Comparison of ENCODE assay signal across 1 cellular context in the genomic region with DNA sequence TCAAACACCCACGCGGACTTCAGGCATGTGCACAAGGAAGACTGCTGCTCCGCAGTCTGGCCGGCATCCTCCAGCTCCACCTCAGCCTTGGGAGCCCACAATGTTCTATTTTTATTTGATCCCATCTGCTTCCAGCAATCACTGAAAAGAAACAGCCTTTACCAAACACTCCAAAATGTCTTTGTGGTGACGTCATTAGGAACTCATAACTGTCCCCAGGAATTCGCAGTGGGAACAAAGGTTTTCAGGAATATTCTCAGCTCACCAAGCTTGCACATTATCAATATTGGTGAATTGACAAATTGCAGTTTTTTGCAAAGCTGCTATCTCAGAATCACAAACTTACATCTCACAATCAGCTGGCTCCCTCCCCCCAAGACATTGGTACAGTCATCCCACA.
TF ChIP-seq lines count a peak whose summit lies in the region.

No MANE protein-coding gene starts in this region.

TF ChIP-seq in K562, 482 proteins besides CTCF, POLR2A, EP300 and RAD21:
- peak; percentile 45; the same call in 1 of the 2 replicates for TF ChIP-seq ATF7 (IDR thresholded peaks at IDR 0.05)
- TF ChIP-seq CREM (IDR thresholded peaks at IDR 0.05; ENCODE audit: low read depth): no peak
- TF ChIP-seq, protein P1, sequence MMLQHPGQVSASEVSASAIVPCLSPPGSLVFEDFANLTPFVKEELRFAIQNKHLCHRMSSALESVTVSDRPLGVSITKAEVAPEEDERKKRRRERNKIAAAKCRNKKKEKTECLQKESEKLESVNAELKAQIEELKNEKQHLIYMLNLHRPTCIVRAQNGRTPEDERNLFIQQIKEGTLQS (IDR thresholded peaks at IDR 0.05): peak; percentile 49; the same call in 1 of the 2 replicates
- TF ChIP-seq, protein P1 (CRISPR knock-in tag; conservative IDR thresholded peaks at IDR 0.05): no peak
- TF ChIP-seq NRF1 (conservative IDR thresholded peaks at IDR 0.05 in 1 of 2, IDR thresholded peaks at IDR 0.05 in 1 of 2): no peak
- no peak for TF ChIP-seq PRDM10 (IDR thresholded peaks at IDR 0.05; ENCODE audit: partially characterized antibody)
- TF ChIP-seq NR4A1 (CRISPR knock-in tag; IDR thresholded peaks at IDR 0.05): no peak
- TF ChIP-seq NR4A1 (tag; IDR thresholded peaks at IDR 0.05): no peak
- no peak for TF ChIP-seq ATF1 (CRISPR knock-in tag; IDR thresholded peaks at IDR 0.05)
- TF ChIP-seq ATF1 (tag; IDR thresholded peaks at IDR 0.05): peak; percentile 26; the same call in 1 of the 2 replicates
- no peak for TF ChIP-seq JUND (IDR thresholded peaks at IDR 0.05; ENCODE audit: borderline replicate concordance, low read depth, low read length)
- TF ChIP-seq JUND (tag; IDR thresholded peaks at IDR 0.05; ENCODE audit: borderline replicate concordance, low read depth, low read length): peak; percentile 16; the same call in 1 of the 3 replicates
- TF ChIP-seq, protein P2, sequence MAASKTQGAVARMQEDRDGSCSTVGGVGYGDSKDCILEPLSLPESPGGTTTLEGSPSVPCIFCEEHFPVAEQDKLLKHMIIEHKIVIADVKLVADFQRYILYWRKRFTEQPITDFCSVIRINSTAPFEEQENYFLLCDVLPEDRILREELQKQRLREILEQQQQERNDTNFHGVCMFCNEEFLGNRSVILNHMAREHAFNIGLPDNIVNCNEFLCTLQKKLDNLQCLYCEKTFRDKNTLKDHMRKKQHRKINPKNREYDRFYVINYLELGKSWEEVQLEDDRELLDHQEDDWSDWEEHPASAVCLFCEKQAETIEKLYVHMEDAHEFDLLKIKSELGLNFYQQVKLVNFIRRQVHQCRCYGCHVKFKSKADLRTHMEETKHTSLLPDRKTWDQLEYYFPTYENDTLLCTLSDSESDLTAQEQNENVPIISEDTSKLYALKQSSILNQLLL (CRISPR knock-in tag; IDR thresholded peaks at IDR 0.05; ENCODE audit: borderline replicate concordance): no peak
